Comparison of ENCODE assay signal across 8 cellular contexts in the genomic region with DNA sequence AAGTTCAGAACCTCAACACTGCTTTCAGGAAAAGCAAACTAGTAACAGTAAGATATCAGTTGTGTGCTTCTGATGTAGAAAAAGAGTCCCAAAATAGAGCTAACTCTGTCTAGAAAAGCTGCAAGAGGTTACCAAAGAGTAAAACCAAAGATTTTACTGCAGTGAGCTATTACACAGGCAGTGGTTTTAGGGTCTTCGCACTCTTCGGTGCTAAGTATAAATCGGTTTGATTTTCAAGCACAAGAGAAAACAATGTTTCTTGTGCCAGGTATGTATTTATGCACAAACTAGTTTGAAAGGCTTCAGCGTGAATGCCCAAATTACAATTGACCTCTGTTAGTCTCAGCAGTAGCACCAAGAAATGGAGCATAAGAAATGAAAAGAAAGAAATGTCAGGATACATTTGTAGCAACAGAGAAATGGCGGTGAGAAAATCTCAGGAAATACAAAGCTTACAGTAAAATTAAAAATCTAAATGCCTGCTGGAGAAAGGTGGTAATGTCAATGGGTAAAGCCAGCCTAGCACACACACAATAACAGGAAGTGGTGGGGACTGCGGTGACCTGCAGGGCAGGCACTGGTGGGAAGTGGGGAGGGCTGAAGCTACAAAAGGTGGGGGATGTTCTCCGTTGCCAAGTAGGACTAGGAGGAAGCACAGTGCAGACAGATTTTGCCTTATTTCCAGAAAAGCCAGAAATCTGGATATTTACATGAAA. TPM values are rescaled to one million over a fixed set of nuclear protein-coding genes. Genes with fewer than 3 reads are reported as not detected.
DNase-seq lines count a peak whose midpoint lies in the region; ATAC-seq, FAIRE-seq and TF ChIP-seq lines count a peak whose summit lies in the region.

No MANE protein-coding gene starts in this region.

- H3K36me3 Mint-ChIP-seq in mesothelial cell of epicardium, result no peaks in the 10 kb centered on the region

- H2AFZ ChIP-seq in Loucy (ENCODE audit: low read length) (peak overlapping the region; percentile 48), endothelial cell of umbilical vein (ENCODE audit: low read depth, low read length) (no peak overlapping the region)

- H3K4me3 Mint-ChIP-seq in mesothelial cell of epicardium, result no peak overlapping the region

- no peak for TF ChIP-seq POLR2A in endothelial cell of umbilical vein (IDR thresholded peaks at IDR 0.05; ENCODE audit: low read depth, low read length)

- BruUV-seq in endothelial cell of umbilical vein (replicated peaks; lab: Mats Ljungman, UMichigan), result no TSS peak

- H4K20me1 ChIP-seq in Loucy (ENCODE audit: insufficient read depth, low read length, poor library complexity, severe bottlenecking), result no peaks in the 10 kb centered on the region
- no peaks in the 10 kb centered on the region for H4K20me1 ChIP-seq in endothelial cell of umbilical vein (replicated peaks; ENCODE audit: control insufficient read depth, extremely low read depth, insufficient read depth, low read length)

- no peaks in the 10 kb centered on the region for H3K9me2 ChIP-seq in Loucy (replicated peaks; ENCODE audit: low read depth, low read length)

- dilution Hi-C loops in endothelial cell of umbilical vein (cut with MboI; ENCODE audit: extremely low pct_ligation_motif_present, low sequenced_read_pairs), result no loop called here

- TF ChIP-seq CTCF in GM12865 (IDR thresholded peaks at IDR 0.05; ENCODE audit: insufficient read depth, low read depth, low read length, missing control alignments) (no peak), Loucy (conservative IDR thresholded peaks at IDR 0.05; ENCODE audit: low read length) (0 out of 2 replicates have a peak, but pooled peaks have one; percentile 26), endothelial cell of umbilical vein (IDR thresholded peaks at IDR 0.05; ENCODE audit: extremely low read depth in 1 of 2, insufficient read depth in 1 of 2, low read depth in 1 of 2, low read length in 2 of 2) (no peak), foreskin fibroblast (IDR thresholded peaks at IDR 0.05; ENCODE audit: low read depth, low read length) (no peak), mesothelial cell of epicardium (IDR thresholded peaks at IDR 0.05; ENCODE audit: unreplicated experiment) (no peak)

- peaks cover 7% of the 10 kb centered on the region; the same call in 1 of the 2 replicates for H3F3A ChIP-seq in Loucy (ENCODE audit: low read depth)

- POLR2A ChIA-PET in endothelial cell of umbilical vein (lab: Charles Lee), result no interaction called here

- H3K4me2 ChIP-seq in Loucy (ENCODE audit: low read depth, low read length, poor library complexity, severe bottlenecking), result peak overlapping the region; percentile 72
- no peak overlapping the region for H3K4me2 ChIP-seq in endothelial cell of umbilical vein (ENCODE audit: insufficient read depth, low read length)

- H3K4me1 ChIP-seq in Loucy (ENCODE audit: insufficient read depth, low read length, poor library complexity, severe bottlenecking) (peaks cover 24% of the 10 kb centered on the region), endothelial cell of umbilical vein (ENCODE audit: control insufficient read depth, extremely low read depth, insufficient read depth, low read length) (peaks cover 2% of the 10 kb centered on the region)

- CTCF ChIA-PET in endothelial cell of umbilical vein (lab: Charles Lee), result interaction anchor here (1.0 kb wide), 1 partner anchor 35 kb away, joined by 3 read pairs; no protein-coding TSS in a partner anchor

- H3K9me1 ChIP-seq in endothelial cell of umbilical vein (replicated peaks; ENCODE audit: control insufficient read depth, extremely low read depth, insufficient read depth, low read length), result no peaks in the 10 kb centered on the region

- peaks cover 17% of the 10 kb centered on the region for H3K4me1 Mint-ChIP-seq in mesothelial cell of epicardium

- H3K79me2 ChIP-seq in Loucy (ENCODE audit: insufficient read depth, low read length) (no peaks in the 10 kb centered on the region), endothelial cell of umbilical vein (ENCODE audit: control insufficient read depth, insufficient read depth, low read length) (no peaks in the 10 kb centered on the region)

- no peaks in the 10 kb centered on the region for H3K27me3 Mint-ChIP-seq in mesothelial cell of epicardium (ENCODE audit: low read depth)

- no peaks in the 10 kb centered on the region for H3K9me3 ChIP-seq in Loucy (ENCODE audit: insufficient read depth, low read depth, low read length)
- no peaks in the 10 kb centered on the region for H3K9me3 ChIP-seq in endothelial cell of umbilical vein (replicated peaks; ENCODE audit: control insufficient read depth, insufficient read depth, low read length)

- H3K27ac ChIP-seq in endothelial cell of umbilical vein (ENCODE audit: insufficient read depth, low read depth, low read length), result no peak overlapping the region

- H3K27ac Mint-ChIP-seq in mesothelial cell of epicardium, result no peak overlapping the region

- no peaks in the 10 kb centered on the region for H3K36me3 ChIP-seq in Loucy (ENCODE audit: insufficient read depth, low read length)
- H3K36me3 ChIP-seq in endothelial cell of umbilical vein (ENCODE audit: control insufficient read depth in 2 of 2, extremely low read depth in 1 of 2, insufficient read depth in 2 of 2, low read length in 2 of 2), result no peaks in the 10 kb centered on the region

- H3K9ac ChIP-seq in Loucy (ENCODE audit: low read depth, low read length, poor library complexity, severe bottlenecking), result peak overlapping the region; percentile 8
- H3K9ac ChIP-seq in endothelial cell of umbilical vein (replicated peaks; ENCODE audit: extremely low read depth, insufficient read depth, low read length), result no peak overlapping the region

- DNase-seq in GM12865 (ENCODE audit: low read depth) (peak; percentile 85), endothelial cell of umbilical vein (ENCODE audit: low read depth, low spot score) (peak; percentile 65), foreskin fibroblast (no peak), mesothelial cell of epicardium (ENCODE audit: low spot score in 2 of 2, unreplicated experiment in 2 of 2) (no peak)
- peak; percentile 74 for DNase-seq in activated CD4-positive, alpha-beta T cell treated with anti-CD3 and anti-CD28 coated beads, Interleukin-2, amount 50 U/mL, for 1 hour
- peak; percentile 27 to 62 for DNase-seq in stimulated activated CD4-positive, alpha-beta T cell treated with anti-CD3 and anti-CD28 coated beads, Interleukin-15, amount 100 ng/mL, for 1 hour (ENCODE audit: low read depth in 1 of 2, low spot score in 1 of 2)

- no peak for FAIRE-seq in endothelial cell of umbilical vein (lab: Jason Lieb, UNC)

- intact Hi-C loops in endothelial cell of umbilical vein (cut with micrococcal nuclease), result no loop called here

- ATAC-seq in GM21825 (IDR thresholded peaks at IDR 0.05; ENCODE audit: unreplicated experiment), result peak; percentile 99

- H3K9me3 Mint-ChIP-seq in mesothelial cell of epicardium, result no peaks in the 10 kb centered on the region

- H3K27me3 ChIP-seq in Loucy (ENCODE audit: insufficient read depth, low read length, poor library complexity, severe bottlenecking) (no peaks in the 10 kb centered on the region), endothelial cell of umbilical vein (ENCODE audit: control insufficient read depth in 2 of 2, insufficient read depth in 2 of 2, low read length in 2 of 2) (peaks cover 4 to 7% of the 10 kb centered on the region in 2 experiments)

- H3K4me3 ChIP-seq in GM12865 (ENCODE audit: low read depth, low read length), result no peak overlapping the region
- H3K4me3 ChIP-seq in Loucy (ENCODE audit: low read length, poor library complexity, severe bottlenecking), result peak overlapping the region; percentile 61
- no peak overlapping the region for H3K4me3 ChIP-seq in endothelial cell of umbilical vein (replicated peaks in 1 of 3; ENCODE audit: insufficient read depth in 1 of 3, low read depth in 1 of 3, low read length in 3 of 3)
- no peak overlapping the region for H3K4me3 ChIP-seq in foreskin fibroblast (ENCODE audit: low read depth in 1 of 2, low read length in 2 of 2)

TF ChIP-seq in endothelial cell of umbilical vein, 7 proteins besides CTCF, POLR2A, EP300 and RAD21:
- no peak for TF ChIP-seq MYC (IDR thresholded peaks at IDR 0.05; ENCODE audit: low read depth, low read length)
- no peak for TF ChIP-seq MAX (IDR thresholded peaks at IDR 0.05; ENCODE audit: insufficient read depth, insufficient read length)
- TF ChIP-seq GATA2 (IDR thresholded peaks at IDR 0.05; ENCODE audit: insufficient read depth, insufficient read length, low read depth, low read length), result no peak
- TF ChIP-seq EZH2 (IDR thresholded peaks at IDR 0.05; ENCODE audit: borderline replicate concordance, low read depth, low read length, severe bottlenecking), result no peak
- TF ChIP-seq POLR2AphosphoS5 (IDR thresholded peaks at IDR 0.05; ENCODE audit: insufficient read depth, low read depth, low read length), result no peak
- TF ChIP-seq JUN (IDR thresholded peaks at IDR 0.05; ENCODE audit: borderline replicate concordance, insufficient read depth, insufficient read length, low read depth), result no peak
- no peak for TF ChIP-seq FOS (IDR thresholded peaks at IDR 0.05; ENCODE audit: borderline replicate concordance, insufficient read depth, low read length)

RNA-seq across cellular contexts. Expression of gene DYRK2, which starts 18.0 kb away (rescaled TPM):
- total RNA-seq in endothelial cell of umbilical vein (11.0 and 13.7 TPM in 2 replicates), mesothelial cell of epicardium (53.7 to 54.6 TPM (median 53.7 TPM) in 3 replicates)
- polyA plus RNA-seq in endothelial cell of umbilical vein, result 4.5 and 7.3 TPM in 2 replicates
- 5.5 and 6.2 TPM in 2 replicates for polyA plus RNA-seq in endothelial cell of umbilical vein (2011; cell fraction: cytosol; rRNA removed)
- polyA plus RNA-seq in endothelial cell of umbilical vein (2011; cell fraction: nucleus; rRNA removed), result 4.9 and 6.1 TPM in 2 replicates
- 6.6 and 7.2 TPM in 2 replicates for polyA plus RNA-seq in endothelial cell of umbilical vein (2012)
- polyA minus RNA-seq in endothelial cell of umbilical vein, result 12.6 and 16.9 TPM in 2 replicates
- polyA minus RNA-seq in endothelial cell of umbilical vein (2011; cell fraction: cytosol; rRNA and poly(A)+ RNA removed), result 11.0 TPM
- 6.1 and 10.8 TPM in 2 replicates for polyA minus RNA-seq in endothelial cell of umbilical vein (2011; cell fraction: nucleus; rRNA and poly(A)+ RNA removed)

Comparison
In these comparisons a context has a peak if more than half of its experiments do, and no peak if none do; other contexts are left out.
1. DNase-seq: peak in GM12865 (single experiment), activated CD4-positive, alpha-beta T cell treated with anti-CD3 and anti-CD28 coated beads, Interleukin-2, amount 50 U/mL, for 1 hour (single experiment), endothelial cell of umbilical vein (single experiment) and stimulated activated CD4-positive, alpha-beta T cell treated with anti-CD3 and anti-CD28 coated beads, Interleukin-15, amount 100 ng/mL, for 1 hour (2 of 2); none in foreskin fibroblast (0 of 2) and mesothelial cell of epicardium (0 of 2).